In the genomic region with DNA sequence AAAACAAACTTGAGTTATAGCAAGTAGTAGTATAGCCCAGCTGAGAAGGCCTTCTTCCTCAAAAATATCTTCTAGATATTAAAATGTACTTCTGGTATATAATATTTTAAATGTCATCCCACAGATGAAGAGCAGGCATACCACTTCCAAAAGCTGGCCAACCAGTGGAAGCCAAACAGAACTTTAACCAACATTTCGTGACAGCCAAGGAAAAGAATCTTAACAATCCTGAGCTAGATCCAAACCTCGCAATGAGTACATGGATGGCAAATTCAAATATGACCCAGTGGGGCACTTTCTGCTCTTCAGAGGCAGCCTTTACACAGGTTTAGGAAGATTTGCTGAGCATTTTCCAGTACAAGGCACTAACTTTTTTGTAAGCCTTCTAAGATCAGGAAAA, we compare ENCODE assay signal across 15 cellular contexts.
"Had no signal": no experiment of that assay in that cellular context is flagged by ENCODE, and none has a peak within 500 bp of the region (broad histone marks: within the 10 kb centered on the region; RNA-seq: fewer than 3 reads in every experiment).

No MANE protein-coding gene starts in this region.

- H3K27me3 ChIP-seq: esophagus squamous epithelium, heart left ventricle, neutrophil, right atrium auricular region, suprapubic skin, thyroid gland had no signal

- H3K4me3 ChIP-seq: esophagus squamous epithelium, heart left ventricle, right atrium auricular region, smooth muscle cell, suprapubic skin, thyroid gland had no signal

- H3K4me2 ChIP-seq: smooth muscle cell had no signal

- H3K36me3 ChIP-seq: esophagus squamous epithelium, heart left ventricle, neutrophil, right atrium auricular region, suprapubic skin, thyroid gland had no signal

- DNase-seq: dermis blood vessel endothelial cell; esophagus squamous epithelium; foreskin melanocyte; heart left ventricle; hippocampal formation; mesendoderm; naive thymus-derived CD8-positive, alpha-beta T cell; posterior cingulate gyrus; stimulated activated CD4-positive, alpha-beta T cell treated with anti-CD3 and anti-CD28 coated beads, Interleukin-2, amount 100 ng/mL, for 48 hours; stimulated activated naive CD4-positive, alpha-beta T cell treated with Interleukin-2 at 50 U/mL for 16 hours; thyroid gland had no signal

- H3K27ac ChIP-seq: esophagus squamous epithelium, heart left ventricle, neutrophil, right atrium auricular region, suprapubic skin, thyroid gland had no signal

- H3K4me1 ChIP-seq: esophagus squamous epithelium, heart left ventricle, right atrium auricular region, suprapubic skin, thyroid gland had no signal

- H3K9me3 ChIP-seq: esophagus squamous epithelium, heart left ventricle, neutrophil, right atrium auricular region, suprapubic skin, thyroid gland had no signal

- ATAC-seq: heart left ventricle; naive thymus-derived CD8-positive, alpha-beta T cell had no signal
